In the genomic region with DNA sequence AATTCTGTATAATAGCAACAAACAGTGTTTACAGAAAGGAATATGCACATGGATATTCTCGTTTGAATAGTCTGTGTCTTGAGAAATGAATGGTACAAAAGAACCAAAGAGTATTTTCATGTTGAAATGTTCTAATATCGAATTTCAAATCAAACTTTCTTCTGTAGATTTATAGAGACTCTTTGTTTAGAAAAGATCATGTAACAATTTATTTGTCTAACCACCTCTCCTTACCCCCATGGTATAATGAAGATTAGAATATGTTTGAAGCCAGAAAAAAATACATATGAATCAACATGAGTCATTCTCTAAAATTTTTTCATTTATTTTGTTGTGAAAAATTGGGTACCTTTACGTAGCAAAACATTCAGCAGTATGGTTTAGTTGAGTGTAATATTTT, we compare ENCODE assay signal across 15 cellular contexts.
DNase-seq lines count a peak whose midpoint lies in the region; ATAC-seq and TF ChIP-seq lines count a peak whose summit lies in the region.
"Had no signal": no experiment of that assay in that cellular context is flagged by ENCODE, and none has a peak within 500 bp of the region (broad histone marks: within the 10 kb centered on the region; RNA-seq: fewer than 3 reads in every experiment).

No MANE protein-coding gene starts in this region.

- no peaks in the 10 kb centered on the region for H4K20me1 ChIP-seq in SK-N-SH (ENCODE audit: insufficient read depth)
- H4K20me1 ChIP-seq: BLaER1 had no signal

- CTCF ChIA-PET in SK-N-SH (lab: Yijun Ruan, JAX), result interaction anchor here (1.1 kb wide), 1 partner anchor 9 kb away, joined by 3 read pairs; no protein-coding TSS in a partner anchor

- POLR2A ChIA-PET in SK-N-SH (lab: Yijun Ruan, JAX), result no interaction called here

- no peak overlapping the region for H3K27ac ChIP-seq in SK-N-SH (ENCODE audit: low read depth in 2 of 2, low read length in 1 of 2)
- H3K27ac ChIP-seq: BLaER1 had no signal

- no peaks in the 10 kb centered on the region for H3K27me3 ChIP-seq in SK-N-SH (ENCODE audit: insufficient read depth)
- H3K27me3 ChIP-seq: BLaER1 had no signal

- H3K9me2 ChIP-seq in SK-N-SH, result no peaks in the 10 kb centered on the region

- peak overlapping the region; percentile 18; the same call in 1 of the 2 replicates for H2AFZ ChIP-seq in SK-N-SH (ENCODE audit: low read depth)

- DNase-seq in SK-N-SH (no peak), LHCN-M2 (ENCODE audit: low read depth) (peak; percentile 21), brain pericyte (ENCODE audit: low read depth, low spot score) (peak; percentile 10), COR-L47 (lab: John Stamatoyannopoulos, UW) (no peak), erythroblast (lab: John Stamatoyannopoulos, UW) (no peak)
- DNase-seq: 8988T; Calu3; CD4-positive, alpha-beta memory T cell; DMS 273 treated with DMSO at 0.1 percent for 48 hours; DMS79; GF-D8; H9 had no signal

- ATAC-seq in SK-N-SH treated with all-trans-retinoic acid at 6 μM for 48 hours (no peak), GM21786 (IDR thresholded peaks at IDR 0.05; ENCODE audit: unreplicated experiment) (no peak)

- no peaks in the 10 kb centered on the region for H3K36me3 ChIP-seq in SK-N-SH (replicated peaks in 1 of 2; ENCODE audit: control insufficient read depth in 1 of 2, insufficient read depth in 2 of 2, low read length in 1 of 2)
- H3K36me3 ChIP-seq: BLaER1 had no signal

- H3K4me2 ChIP-seq in SK-N-SH, result no peak overlapping the region
- H3K4me2 ChIP-seq: BLaER1 had no signal

- no peaks in the 10 kb centered on the region for H3K9me3 ChIP-seq in SK-N-SH
- H3K9me3 ChIP-seq: BLaER1 had no signal

- 73% methylated on average over 3 of the region's 3 CpGs for WGBS in SK-N-SH (ENCODE audit: low lambda C conversion rate)

- no peaks in the 10 kb centered on the region for H3F3A ChIP-seq in SK-N-SH (replicated peaks; ENCODE audit: insufficient read depth)

- H3K9ac ChIP-seq in SK-N-SH, result no peak overlapping the region
- H3K9ac ChIP-seq: BLaER1 had no signal

- no peaks in the 10 kb centered on the region for H3K4me1 ChIP-seq in SK-N-SH (ENCODE audit: control insufficient read depth in 1 of 2, insufficient read depth in 2 of 2, low read depth in 1 of 2, low read length in 1 of 2)
- H3K4me1 ChIP-seq: BLaER1 had no signal

- TF ChIP-seq EP300 in SK-N-SH (IDR thresholded peaks at IDR 0.05; ENCODE audit: borderline replicate concordance in 1 of 2, low read depth in 1 of 2, low read length in 1 of 2), result no peak

- H3K79me2 ChIP-seq in SK-N-SH (ENCODE audit: insufficient read depth), result no peaks in the 10 kb centered on the region

- no peak overlapping the region for H3K4me3 ChIP-seq in SK-N-SH (ENCODE audit: low read depth in 2 of 2, low read length in 1 of 2)
- H3K4me3 ChIP-seq: BLaER1 had no signal

- no peak for TF ChIP-seq POLR2A in erythroblast (IDR thresholded peaks at IDR 0.05; ENCODE audit: low read length)

- no peak for TF ChIP-seq RAD21 in SK-N-SH (IDR thresholded peaks at IDR 0.05; ENCODE audit: low read length)

- TF ChIP-seq CTCF in SK-N-SH (IDR thresholded peaks at IDR 0.05), result no peak

TF ChIP-seq in SK-N-SH, 30 proteins besides CTCF, POLR2A, EP300 and RAD21 (continues in another document):
- TF ChIP-seq SMC3 (IDR thresholded peaks at IDR 0.05; ENCODE audit: low read depth, low read length), result no peak
- no peak for TF ChIP-seq RCOR1 (IDR thresholded peaks at IDR 0.05; ENCODE audit: low read length)
- TF ChIP-seq, protein P1, sequence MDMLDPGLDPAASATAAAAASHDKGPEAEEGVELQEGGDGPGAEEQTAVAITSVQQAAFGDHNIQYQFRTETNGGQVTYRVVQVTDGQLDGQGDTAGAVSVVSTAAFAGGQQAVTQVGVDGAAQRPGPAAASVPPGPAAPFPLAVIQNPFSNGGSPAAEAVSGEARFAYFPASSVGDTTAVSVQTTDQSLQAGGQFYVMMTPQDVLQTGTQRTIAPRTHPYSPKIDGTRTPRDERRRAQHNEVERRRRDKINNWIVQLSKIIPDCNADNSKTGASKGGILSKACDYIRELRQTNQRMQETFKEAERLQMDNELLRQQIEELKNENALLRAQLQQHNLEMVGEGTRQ (IDR thresholded peaks at IDR 0.05; ENCODE audit: borderline replicate concordance, low read depth, low read length), result no peak
- TF ChIP-seq GATA2 (CRISPR knock-in tag; IDR thresholded peaks at IDR 0.05), result no peak
- TF ChIP-seq MAX (IDR thresholded peaks at IDR 0.05; ENCODE audit: low read depth), result no peak
- no peak for TF ChIP-seq POLR2AphosphoS5 (IDR thresholded peaks at IDR 0.05; ENCODE audit: low read depth, low read length)
- TF ChIP-seq, protein P2, sequence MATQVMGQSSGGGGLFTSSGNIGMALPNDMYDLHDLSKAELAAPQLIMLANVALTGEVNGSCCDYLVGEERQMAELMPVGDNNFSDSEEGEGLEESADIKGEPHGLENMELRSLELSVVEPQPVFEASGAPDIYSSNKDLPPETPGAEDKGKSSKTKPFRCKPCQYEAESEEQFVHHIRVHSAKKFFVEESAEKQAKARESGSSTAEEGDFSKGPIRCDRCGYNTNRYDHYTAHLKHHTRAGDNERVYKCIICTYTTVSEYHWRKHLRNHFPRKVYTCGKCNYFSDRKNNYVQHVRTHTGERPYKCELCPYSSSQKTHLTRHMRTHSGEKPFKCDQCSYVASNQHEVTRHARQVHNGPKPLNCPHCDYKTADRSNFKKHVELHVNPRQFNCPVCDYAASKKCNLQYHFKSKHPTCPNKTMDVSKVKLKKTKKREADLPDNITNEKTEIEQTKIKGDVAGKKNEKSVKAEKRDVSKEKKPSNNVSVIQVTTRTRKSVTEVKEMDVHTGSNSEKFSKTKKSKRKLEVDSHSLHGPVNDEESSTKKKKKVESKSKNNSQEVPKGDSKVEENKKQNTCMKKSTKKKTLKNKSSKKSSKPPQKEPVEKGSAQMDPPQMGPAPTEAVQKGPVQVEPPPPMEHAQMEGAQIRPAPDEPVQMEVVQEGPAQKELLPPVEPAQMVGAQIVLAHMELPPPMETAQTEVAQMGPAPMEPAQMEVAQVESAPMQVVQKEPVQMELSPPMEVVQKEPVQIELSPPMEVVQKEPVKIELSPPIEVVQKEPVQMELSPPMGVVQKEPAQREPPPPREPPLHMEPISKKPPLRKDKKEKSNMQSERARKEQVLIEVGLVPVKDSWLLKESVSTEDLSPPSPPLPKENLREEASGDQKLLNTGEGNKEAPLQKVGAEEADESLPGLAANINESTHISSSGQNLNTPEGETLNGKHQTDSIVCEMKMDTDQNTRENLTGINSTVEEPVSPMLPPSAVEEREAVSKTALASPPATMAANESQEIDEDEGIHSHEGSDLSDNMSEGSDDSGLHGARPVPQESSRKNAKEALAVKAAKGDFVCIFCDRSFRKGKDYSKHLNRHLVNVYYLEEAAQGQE (IDR thresholded peaks at IDR 0.05; ENCODE audit: low read depth, low read length), result no peak
- no peak for TF ChIP-seq GABPA (IDR thresholded peaks at IDR 0.05; ENCODE audit: low read depth)
- no peak for TF ChIP-seq YY1 (IDR thresholded peaks at IDR 0.05; ENCODE audit: low read depth)

TF ChIP-seq in SK-N-SH treated with all-trans-retinoic acid at 6 μM for 48 hours, 23 proteins besides CTCF, POLR2A, EP300 and RAD21 (continues in another document):
- TF ChIP-seq RARB (CRISPR knock-in tag; IDR thresholded peaks at IDR 0.05) (no peak), SNAI2 (CRISPR knock-in tag; IDR thresholded peaks at IDR 0.05) (no peak), CSDC2 (CRISPR knock-in tag; IDR thresholded peaks at IDR 0.05) (no peak), BACH2 (CRISPR knock-in tag; IDR thresholded peaks at IDR 0.05; ENCODE audit: borderline replicate concordance) (no peak), PPARA (CRISPR knock-in tag; IDR thresholded peaks at IDR 0.05; ENCODE audit: borderline replicate concordance) (no peak), ISL1 (CRISPR knock-in tag; IDR thresholded peaks at IDR 0.05) (no peak), ZNF8 (CRISPR knock-in tag; IDR thresholded peaks at IDR 0.05) (no peak), ZNF70 (CRISPR knock-in tag; IDR thresholded peaks at IDR 0.05) (no peak), ZC3H10 (CRISPR knock-in tag; IDR thresholded peaks at IDR 0.05) (no peak), OSR1 (CRISPR knock-in tag; IDR thresholded peaks at IDR 0.05) (no peak), CREB5 (CRISPR knock-in tag; IDR thresholded peaks at IDR 0.05; ENCODE audit: low read depth) (no peak), ZFP3 (CRISPR knock-in tag; IDR thresholded peaks at IDR 0.05) (no peak), ARNTL (CRISPR knock-in tag; IDR thresholded peaks at IDR 0.05; ENCODE audit: borderline replicate concordance, low read depth) (no peak)
- TF ChIP-seq, protein P3, sequence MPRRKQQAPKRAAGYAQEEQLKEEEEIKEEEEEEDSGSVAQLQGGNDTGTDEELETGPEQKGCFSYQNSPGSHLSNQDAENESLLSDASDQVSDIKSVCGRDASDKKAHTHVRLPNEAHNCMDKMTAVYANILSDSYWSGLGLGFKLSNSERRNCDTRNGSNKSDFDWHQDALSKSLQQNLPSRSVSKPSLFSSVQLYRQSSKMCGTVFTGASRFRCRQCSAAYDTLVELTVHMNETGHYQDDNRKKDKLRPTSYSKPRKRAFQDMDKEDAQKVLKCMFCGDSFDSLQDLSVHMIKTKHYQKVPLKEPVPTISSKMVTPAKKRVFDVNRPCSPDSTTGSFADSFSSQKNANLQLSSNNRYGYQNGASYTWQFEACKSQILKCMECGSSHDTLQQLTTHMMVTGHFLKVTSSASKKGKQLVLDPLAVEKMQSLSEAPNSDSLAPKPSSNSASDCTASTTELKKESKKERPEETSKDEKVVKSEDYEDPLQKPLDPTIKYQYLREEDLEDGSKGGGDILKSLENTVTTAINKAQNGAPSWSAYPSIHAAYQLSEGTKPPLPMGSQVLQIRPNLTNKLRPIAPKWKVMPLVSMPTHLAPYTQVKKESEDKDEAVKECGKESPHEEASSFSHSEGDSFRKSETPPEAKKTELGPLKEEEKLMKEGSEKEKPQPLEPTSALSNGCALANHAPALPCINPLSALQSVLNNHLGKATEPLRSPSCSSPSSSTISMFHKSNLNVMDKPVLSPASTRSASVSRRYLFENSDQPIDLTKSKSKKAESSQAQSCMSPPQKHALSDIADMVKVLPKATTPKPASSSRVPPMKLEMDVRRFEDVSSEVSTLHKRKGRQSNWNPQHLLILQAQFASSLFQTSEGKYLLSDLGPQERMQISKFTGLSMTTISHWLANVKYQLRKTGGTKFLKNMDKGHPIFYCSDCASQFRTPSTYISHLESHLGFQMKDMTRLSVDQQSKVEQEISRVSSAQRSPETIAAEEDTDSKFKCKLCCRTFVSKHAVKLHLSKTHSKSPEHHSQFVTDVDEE (CRISPR knock-in tag; IDR thresholded peaks at IDR 0.05), result no peak

Comparison
In these comparisons a context has a peak if more than half of its experiments do, and no peak if none do; other contexts are left out.
1. DNase-seq: peak in LHCN-M2 (single experiment) and brain pericyte (single experiment); none in SK-N-SH (single experiment), COR-L47 (single experiment) and erythroblast (0 of 2).